Comparison of ENCODE assay signal across 8 cellular contexts in genomic region chr11:47161134-47161854, GRCh38. TPM values are rescaled to one million over a fixed set of nuclear protein-coding genes. Genes with fewer than 3 reads are reported as not detected.
A peak's percentile ranks its signal among the peaks of the same experiment; 100 is the strongest.
DNase-seq lines count a peak whose midpoint lies in the region; ATAC-seq, FAIRE-seq and TF ChIP-seq lines count a peak whose summit lies in the region.

No MANE protein-coding gene starts in this region.

- H3K36me3 ChIP-seq in kidney epithelial cell (ENCODE audit: control insufficient read depth, insufficient read depth, low read length): no peaks in the 10 kb centered on the region

- no peak overlapping the region for H3K4me3 ChIP-seq in cardiac fibroblast (replicated peaks in 1 of 2; ENCODE audit: low read depth in 2 of 2, low read length in 2 of 2)
- no peak overlapping the region for H3K4me3 ChIP-seq in kidney epithelial cell (ENCODE audit: low read depth, low read length)

- peak; percentile 76 for TF ChIP-seq CTCF in VCaP (conservative IDR thresholded peaks at IDR 0.05)
- peak; percentile 83 for TF ChIP-seq CTCF in cardiac fibroblast (IDR thresholded peaks at IDR 0.05; ENCODE audit: low read depth, low read length)
- TF ChIP-seq CTCF in kidney epithelial cell (IDR thresholded peaks at IDR 0.05; ENCODE audit: insufficient read depth, low read length, poor library complexity, severe bottlenecking): peak; percentile 80

- no peak for FAIRE-seq in H54 (lab: Jason Lieb, UNC)

- no peaks in the 10 kb centered on the region for H3K27me3 ChIP-seq in kidney epithelial cell (ENCODE audit: control insufficient read depth, insufficient read depth, low read length)

- H3K27ac ChIP-seq in VCaP: no peak overlapping the region

- ATAC-seq in GM21526 (IDR thresholded peaks at IDR 0.05; ENCODE audit: low FRiP score, unreplicated experiment): no peak

- DNase-seq in D341Med (ENCODE audit: low spot score): peak; percentile 87
- peak; percentile 87 for DNase-seq in H54 (ENCODE audit: insufficient read length, low spot score)
- peak; percentile 46 to 75 for DNase-seq in NCI-H1930 (lab: John Stamatoyannopoulos, UW)
- peak; percentile 77 to 80 for DNase-seq in cardiac fibroblast (ENCODE audit: low read depth in 2 of 2)
- DNase-seq in kidney epithelial cell (ENCODE audit: low read depth): no peak
- DNase-seq in stimulated activated CD4-positive, alpha-beta T cell treated with anti-CD3 and anti-CD28 coated beads, Interleukin-4, amount 100 ng/mL, for 1 hour: peak; percentile 59

- no peak for TF ChIP-seq POLR2A in H54 (IDR thresholded peaks at IDR 0.05; ENCODE audit: low read depth, low read length)

RNA-seq across cellular contexts. Expression of gene ARFGAP2, which starts 15.4 kb away (rescaled TPM):
- 95.7 and 106 TPM in 2 replicates for total RNA-seq in kidney epithelial cell

RNA-seq across cellular contexts. Expression of gene PACSIN3, which starts 24.9 kb away (rescaled TPM):
- 37.9 and 57.4 TPM in 2 replicates for total RNA-seq in kidney epithelial cell

RNA-seq across cellular contexts. Expression of gene DDB2, which starts 53.5 kb away (rescaled TPM):
- total RNA-seq in kidney epithelial cell: 24.8 and 34.7 TPM in 2 replicates
